2 cellular contexts compared by ENCODE assay signal in the genomic region with DNA sequence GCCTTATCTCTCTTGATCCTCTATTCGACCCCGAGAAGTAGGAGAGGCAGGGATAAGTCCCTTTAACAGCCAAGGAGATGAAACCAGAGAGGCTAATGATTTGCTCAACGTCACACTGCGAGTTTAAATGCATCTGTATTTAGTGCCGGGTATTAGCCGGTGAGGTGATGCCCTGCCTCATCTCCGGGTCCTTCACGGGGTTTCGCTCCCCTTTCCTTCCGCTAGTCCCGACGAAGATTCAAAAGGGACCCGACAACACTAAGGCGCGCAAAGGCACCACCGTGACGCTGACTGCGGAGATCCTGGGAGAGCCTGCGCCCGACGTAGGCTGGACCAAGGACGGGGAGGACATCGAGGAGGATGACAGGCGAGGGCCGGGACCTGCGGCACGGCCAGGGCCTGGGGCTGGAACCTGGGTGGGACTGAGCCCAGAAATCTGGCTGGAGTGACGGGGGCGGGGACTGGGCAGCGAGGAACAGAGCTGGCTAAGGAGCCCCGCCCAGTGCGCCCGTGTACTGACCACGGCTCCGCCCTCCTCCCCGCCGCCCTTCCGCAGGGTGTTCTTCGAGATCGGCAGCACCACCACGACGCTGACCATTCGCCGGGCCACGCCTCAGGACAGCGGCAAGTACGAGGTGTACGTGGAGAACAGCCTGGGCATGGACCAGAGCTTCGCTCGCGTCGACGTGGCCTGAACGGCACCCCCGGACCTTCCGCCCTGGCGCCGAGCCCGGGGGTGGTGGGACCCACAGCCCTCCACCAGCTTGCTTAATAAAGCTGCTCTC.
TF ChIP-seq lines count a peak whose summit lies in the region.

No MANE protein-coding gene starts in this region.

TF ChIP-seq in A549, 52 proteins besides CTCF, POLR2A, EP300 and RAD21:
- TF ChIP-seq, protein P1, sequence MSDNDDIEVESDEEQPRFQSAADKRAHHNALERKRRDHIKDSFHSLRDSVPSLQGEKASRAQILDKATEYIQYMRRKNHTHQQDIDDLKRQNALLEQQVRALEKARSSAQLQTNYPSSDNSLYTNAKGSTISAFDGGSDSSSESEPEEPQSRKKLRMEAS (IDR thresholded peaks at IDR 0.05): peak; percentile 79
- TF ChIP-seq CEBPB (IDR thresholded peaks at IDR 0.05) (no peak), HOXB13 (CRISPR knock-in tag; IDR thresholded peaks at IDR 0.05; ENCODE audit: low read depth) (no peak), CBX2 (IDR thresholded peaks at IDR 0.05; ENCODE audit: borderline replicate concordance, low read depth) (no peak), RARB (CRISPR knock-in tag; IDR thresholded peaks at IDR 0.05) (no peak), GATA3 (IDR thresholded peaks at IDR 0.05; ENCODE audit: borderline replicate concordance) (0 out of 2 replicates have a peak, but pooled peaks have one; percentile 13), TFCP2L1 (CRISPR knock-in tag; IDR thresholded peaks at IDR 0.05) (0 out of 2 replicates have a peak, but pooled peaks have one; percentile 48), TP53 (CRISPR knock-in tag; IDR thresholded peaks at IDR 0.05) (no peak), HOXA7 (CRISPR knock-in tag; IDR thresholded peaks at IDR 0.05) (no peak), NPAS2 (CRISPR knock-in tag; IDR thresholded peaks at IDR 0.05; ENCODE audit: borderline replicate concordance) (no peak), JUN (IDR thresholded peaks at IDR 0.05) (peak in 1 of 2 experiments; percentile 26; a peak in 2 of 5 replicates), HDAC2 (IDR thresholded peaks at IDR 0.05) (no peak)
- TF ChIP-seq, protein P2, sequence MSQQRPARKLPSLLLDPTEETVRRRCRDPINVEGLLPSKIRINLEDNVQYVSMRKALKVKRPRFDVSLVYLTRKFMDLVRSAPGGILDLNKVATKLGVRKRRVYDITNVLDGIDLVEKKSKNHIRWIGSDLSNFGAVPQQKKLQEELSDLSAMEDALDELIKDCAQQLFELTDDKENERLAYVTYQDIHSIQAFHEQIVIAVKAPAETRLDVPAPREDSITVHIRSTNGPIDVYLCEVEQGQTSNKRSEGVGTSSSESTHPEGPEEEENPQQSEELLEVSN (IDR thresholded peaks at IDR 0.05; ENCODE audit: borderline replicate concordance, low read depth): peak; percentile 72
- TF ChIP-seq, protein P3, sequence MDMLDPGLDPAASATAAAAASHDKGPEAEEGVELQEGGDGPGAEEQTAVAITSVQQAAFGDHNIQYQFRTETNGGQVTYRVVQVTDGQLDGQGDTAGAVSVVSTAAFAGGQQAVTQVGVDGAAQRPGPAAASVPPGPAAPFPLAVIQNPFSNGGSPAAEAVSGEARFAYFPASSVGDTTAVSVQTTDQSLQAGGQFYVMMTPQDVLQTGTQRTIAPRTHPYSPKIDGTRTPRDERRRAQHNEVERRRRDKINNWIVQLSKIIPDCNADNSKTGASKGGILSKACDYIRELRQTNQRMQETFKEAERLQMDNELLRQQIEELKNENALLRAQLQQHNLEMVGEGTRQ (IDR thresholded peaks at IDR 0.05): no peak

TF ChIP-seq in SK-N-SH, 30 proteins besides CTCF, POLR2A, EP300 and RAD21 (continued from another document):
- TF ChIP-seq, protein P4, sequence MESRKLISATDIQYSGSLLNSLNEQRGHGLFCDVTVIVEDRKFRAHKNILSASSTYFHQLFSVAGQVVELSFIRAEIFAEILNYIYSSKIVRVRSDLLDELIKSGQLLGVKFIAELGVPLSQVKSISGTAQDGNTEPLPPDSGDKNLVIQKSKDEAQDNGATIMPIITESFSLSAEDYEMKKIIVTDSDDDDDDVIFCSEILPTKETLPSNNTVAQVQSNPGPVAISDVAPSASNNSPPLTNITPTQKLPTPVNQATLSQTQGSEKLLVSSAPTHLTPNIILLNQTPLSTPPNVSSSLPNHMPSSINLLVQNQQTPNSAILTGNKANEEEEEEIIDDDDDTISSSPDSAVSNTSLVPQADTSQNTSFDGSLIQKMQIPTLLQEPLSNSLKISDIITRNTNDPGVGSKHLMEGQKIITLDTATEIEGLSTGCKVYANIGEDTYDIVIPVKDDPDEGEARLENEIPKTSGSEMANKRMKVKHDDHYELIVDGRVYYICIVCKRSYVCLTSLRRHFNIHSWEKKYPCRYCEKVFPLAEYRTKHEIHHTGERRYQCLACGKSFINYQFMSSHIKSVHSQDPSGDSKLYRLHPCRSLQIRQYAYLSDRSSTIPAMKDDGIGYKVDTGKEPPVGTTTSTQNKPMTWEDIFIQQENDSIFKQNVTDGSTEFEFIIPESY (IDR thresholded peaks at IDR 0.05; ENCODE audit: borderline replicate concordance, low read depth): no peak
- TF ChIP-seq ELF1 (IDR thresholded peaks at IDR 0.05): no peak
- no peak for TF ChIP-seq FOXJ3 (CRISPR knock-in tag; IDR thresholded peaks at IDR 0.05)
- peak; percentile 12 for TF ChIP-seq CHD2 (IDR thresholded peaks at IDR 0.05; ENCODE audit: low read length, partially characterized antibody)
- TF ChIP-seq, protein P5, sequence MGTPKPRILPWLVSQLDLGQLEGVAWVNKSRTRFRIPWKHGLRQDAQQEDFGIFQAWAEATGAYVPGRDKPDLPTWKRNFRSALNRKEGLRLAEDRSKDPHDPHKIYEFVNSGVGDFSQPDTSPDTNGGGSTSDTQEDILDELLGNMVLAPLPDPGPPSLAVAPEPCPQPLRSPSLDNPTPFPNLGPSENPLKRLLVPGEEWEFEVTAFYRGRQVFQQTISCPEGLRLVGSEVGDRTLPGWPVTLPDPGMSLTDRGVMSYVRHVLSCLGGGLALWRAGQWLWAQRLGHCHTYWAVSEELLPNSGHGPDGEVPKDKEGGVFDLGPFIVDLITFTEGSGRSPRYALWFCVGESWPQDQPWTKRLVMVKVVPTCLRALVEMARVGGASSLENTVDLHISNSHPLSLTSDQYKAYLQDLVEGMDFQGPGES (IDR thresholded peaks at IDR 0.05; ENCODE audit: low read depth, low read length): no peak
- TF ChIP-seq, protein P1 (IDR thresholded peaks at IDR 0.05; ENCODE audit: low read depth): peak; percentile 70; the same call in 1 of the 2 replicates
TF ChIP-seq in SK-N-SH: peak in this region for 2.
